ENCODE assay signal across 8 cellular contexts in the genomic region with DNA sequence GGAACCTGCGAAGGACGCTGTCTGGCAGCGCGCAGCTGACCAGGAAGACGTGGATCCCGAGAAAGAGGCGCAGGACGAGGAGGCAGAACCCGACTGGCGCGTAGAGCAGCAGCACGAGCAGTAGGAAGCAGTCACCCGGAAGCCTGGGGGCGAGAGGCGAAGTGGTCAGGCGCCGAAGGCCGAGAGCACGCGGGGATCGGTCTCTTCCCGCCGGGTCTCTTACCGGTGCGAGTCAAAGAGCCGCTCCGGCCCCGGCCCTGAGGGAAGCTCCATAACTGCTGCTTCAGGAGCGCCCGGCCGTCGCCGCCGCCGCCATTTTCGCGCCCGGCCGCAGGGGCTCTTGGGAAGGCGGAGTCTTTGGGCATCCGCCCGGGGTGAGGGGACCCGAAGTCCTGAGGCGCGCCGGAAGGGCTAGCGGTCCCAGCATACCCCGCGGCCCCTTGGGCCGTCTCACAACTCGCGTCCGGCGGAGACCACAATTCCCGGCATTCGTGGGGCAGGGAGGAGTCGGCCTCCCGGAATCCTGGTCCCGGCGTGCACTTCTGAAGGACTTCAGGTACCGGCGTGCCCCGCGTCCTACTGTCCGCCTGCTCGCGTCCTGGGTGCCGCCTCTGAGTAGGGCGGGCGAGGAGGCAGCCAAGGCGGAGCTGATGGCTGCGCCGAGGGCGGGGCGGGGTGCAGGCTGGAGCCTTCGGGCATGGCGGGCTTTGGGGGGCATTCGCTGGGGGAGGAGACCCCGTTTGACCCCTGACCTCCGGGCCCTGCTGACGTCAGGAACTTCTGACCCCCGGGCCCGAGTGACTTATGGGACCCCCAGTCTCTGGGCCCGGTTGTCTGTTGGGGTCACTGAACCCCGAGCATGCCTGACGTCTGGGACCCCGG. TPM values are rescaled to one million over a fixed set of nuclear protein-coding genes. Genes with fewer than 3 reads are reported as not detected.
DNase-seq lines count a peak whose midpoint lies in the region; ATAC-seq and TF ChIP-seq lines count a peak whose summit lies in the region.

A gene with protein sequence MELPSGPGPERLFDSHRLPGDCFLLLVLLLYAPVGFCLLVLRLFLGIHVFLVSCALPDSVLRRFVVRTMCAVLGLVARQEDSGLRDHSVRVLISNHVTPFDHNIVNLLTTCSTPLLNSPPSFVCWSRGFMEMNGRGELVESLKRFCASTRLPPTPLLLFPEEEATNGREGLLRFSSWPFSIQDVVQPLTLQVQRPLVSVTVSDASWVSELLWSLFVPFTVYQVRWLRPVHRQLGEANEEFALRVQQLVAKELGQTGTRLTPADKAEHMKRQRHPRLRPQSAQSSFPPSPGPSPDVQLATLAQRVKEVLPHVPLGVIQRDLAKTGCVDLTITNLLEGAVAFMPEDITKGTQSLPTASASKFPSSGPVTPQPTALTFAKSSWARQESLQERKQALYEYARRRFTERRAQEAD (minus strand): TSS at position 350 of the 882 bp plus-strand sequence. CDS start 77 bp downstream, at position 273.
A gene (plus strand): TSS at position 577 of the 882 bp plus-strand sequence. CDS start 74 bp downstream, at position 651.

- H3K4me1 Mint-ChIP-seq in activated T-cell treated with anti-CD3 and anti-CD28 coated beads, Interleukin-2, amount 50 U/mL, for 4 hours (ENCODE audit: low read depth), result peaks cover 42% of the 10 kb centered on the region

- intact Hi-C loops in Panc1 (cut with micrococcal nuclease; ENCODE audit: unreplicated experiment), result loop anchor here (2.0 kb wide), 1 partner anchor 47 kb away; a partner anchor contains a TSS

- peak within 1 kb of the TSS; percentile 87 to 99 for H3K4me3 ChIP-seq in Panc1 (ENCODE audit: low read depth in 2 of 2, low read length in 2 of 2)
- peak within 1 kb of the TSS; percentile 61 to 97 for H3K4me3 ChIP-seq in esophagus (ENCODE audit: low read depth in 1 of 2, low read length in 2 of 2)
- H3K4me3 ChIP-seq in muscle layer of colon (ENCODE audit: low read depth in 1 of 2, low read length in 2 of 2), result peak within 1 kb of the TSS; percentile 70 to 97

- POLR2A ChIA-PET in Panc1 (lab: Charles Lee), result interaction anchor here (0.5 to 0.6 kb wide), 3 partner anchors 8 to 96 kb away, joined by 5 to 7 read pairs (median 6); no protein-coding TSS in a partner anchor

- no peak for TF ChIP-seq CTCF in Panc1 (IDR thresholded peaks at IDR 0.05)

- H3K27ac ChIP-seq in Panc1 (ENCODE audit: low read length) (peak within 1 kb of the TSS; percentile 92), esophagus (ENCODE audit: low read depth in 2 of 2, low read length in 1 of 2) (peak within 1 kb of the TSS; percentile 92), muscle layer of colon (ENCODE audit: low read depth, low read length) (peak within 1 kb of the TSS; percentile 88)

- CTCF ChIA-PET in Panc1 (lab: Charles Lee), result interaction anchor here (0.7 to 1.0 kb wide), 2 partner anchors 25 to 58 kb away, joined by 3 to 4 read pairs; no protein-coding TSS in a partner anchor

- no peaks in the 10 kb centered on the region for H3K27me3 Mint-ChIP-seq in activated T-cell treated with anti-CD3 and anti-CD28 coated beads, Interleukin-2, amount 50 U/mL, for 4 hours (ENCODE audit: low read depth)

- peak within 1 kb of the TSS; percentile 99 for H3K4me3 Mint-ChIP-seq in activated T-cell treated with anti-CD3 and anti-CD28 coated beads, Interleukin-2, amount 50 U/mL, for 4 hours

- peak within 1 kb of the TSS; percentile 94 for H3K9ac ChIP-seq in muscle layer of colon (ENCODE audit: low read length)

- H3K4me1 ChIP-seq in Panc1 (ENCODE audit: control insufficient read depth, insufficient read depth, low read length), result peaks cover 6% of the 10 kb centered on the region
- peaks cover 4 to 12% of the 10 kb centered on the region in 2 donors for H3K4me1 ChIP-seq in esophagus (ENCODE audit: control insufficient read depth in 2 of 2, insufficient read depth in 2 of 2, low read length in 1 of 2)
- peaks cover 25% of the 10 kb centered on the region for H3K4me1 ChIP-seq in muscle layer of colon (ENCODE audit: insufficient read depth, low read length)

- peaks cover 39% of the 10 kb centered on the region for H3K36me3 Mint-ChIP-seq in activated T-cell treated with anti-CD3 and anti-CD28 coated beads, Interleukin-2, amount 50 U/mL, for 4 hours (ENCODE audit: insufficient read depth)

- WGBS in esophagus, 2 donors, result 0 to 1% methylated on average over 78 to 87 of the region's 87 CpGs

- peak; percentile 90 for DNase-seq in DMS153 treated with DMSO at 0.1 percent for 48 hours (lab: John Stamatoyannopoulos, UW; ENCODE audit: unreplicated experiment)
- DNase-seq in KG1 (lab: John Stamatoyannopoulos, UW), result peak; percentile 94
- peak; percentile 96 for DNase-seq in Panc1 (ENCODE audit: low read depth, low spot score)
- peak; percentile 78 for DNase-seq in activated T-cell treated with anti-CD3 and anti-CD28 coated beads, Interleukin-2, amount 50 U/mL, for 4 hours
- peak; percentile 81 for DNase-seq in stimulated activated CD8-positive, alpha-beta memory T cell treated with anti-CD3 and anti-CD28 coated beads, Interleukin-7, amount 100 ng/mL, for 24 hours (ENCODE audit: low read depth)

- no peaks in the 10 kb centered on the region for H3K9me3 Mint-ChIP-seq in activated T-cell treated with anti-CD3 and anti-CD28 coated beads, Interleukin-2, amount 50 U/mL, for 4 hours

- in situ Hi-C loops in Panc1 (cut with HindIII; ENCODE audit: low pct_unique_long_range_greater_than_20kb, low sequenced_read_pairs), result no loop called here

- H3K9me3 ChIP-seq in Panc1 (ENCODE audit: control insufficient read depth, insufficient read depth, low read depth, low read length) (no peaks in the 10 kb centered on the region), esophagus (ENCODE audit: control insufficient read depth in 2 of 2, insufficient read depth in 1 of 2, low read depth in 1 of 2, low read length in 1 of 2) (no peaks in the 10 kb centered on the region), muscle layer of colon (ENCODE audit: low read length) (no peaks in the 10 kb centered on the region)

- no peaks in the 10 kb centered on the region for H3K27me3 ChIP-seq in Panc1 (ENCODE audit: control insufficient read depth, insufficient read depth, low read length)
- no peaks in the 10 kb centered on the region for H3K27me3 ChIP-seq in esophagus (ENCODE audit: control insufficient read depth in 1 of 2, insufficient read depth in 2 of 2, low read length in 2 of 2)
- no peaks in the 10 kb centered on the region for H3K27me3 ChIP-seq in muscle layer of colon (ENCODE audit: control insufficient read depth in 1 of 2, insufficient read depth in 2 of 2, low read length in 2 of 2)

- BruUV-seq in Panc1 (replicated peaks; lab: Mats Ljungman, UMichigan), result no TSS peak

- peaks cover 3% of the 10 kb centered on the region for H3K36me3 ChIP-seq in Panc1 (ENCODE audit: control insufficient read depth, insufficient read depth, low read length)
- peaks cover 7 to 22% of the 10 kb centered on the region in 2 donors for H3K36me3 ChIP-seq in esophagus (ENCODE audit: control insufficient read depth in 2 of 2, insufficient read depth in 2 of 2, low read length in 1 of 2)
- peaks cover 46% of the 10 kb centered on the region for H3K36me3 ChIP-seq in muscle layer of colon (ENCODE audit: insufficient read depth, low read length)

- ATAC-seq in GM21717 (IDR thresholded peaks at IDR 0.05; ENCODE audit: unreplicated experiment) (peak; percentile 74), Panc1 (peak; percentile 96)
- ATAC-seq in activated T-cell treated with anti-CD3 and anti-CD28 coated beads, Interleukin-2, amount 50 U/mL, for 4 hours, result peak; percentile 91 to 93

RNA-seq across cellular contexts. Expression of the first gene that starts in this region (rescaled TPM):
- total RNA-seq in Panc1 (2021; ENCODE audit: unreplicated experiment), result 142 TPM
- polyA plus RNA-seq in Panc1 (2012; ENCODE audit: insufficient read length), result 145 TPM
- total RNA-seq in activated T-cell treated with anti-CD3 and anti-CD28 coated beads, Interleukin-2, amount 50 U/mL, for 4 hours, result 100 to 1,000 TPM; 200 to 204 (median 203) TPM
- 100 to 1,000 TPM; 116 to 186 TPM for polyA plus RNA-seq in esophagus

RNA-seq across cellular contexts. Expression of the second gene that starts in this region (rescaled TPM):
- 21.2 TPM for total RNA-seq in Panc1 (2021; ENCODE audit: unreplicated experiment)
- polyA plus RNA-seq in Panc1 (2012; ENCODE audit: insufficient read length), result 21.4 TPM
- 10 to 100 TPM; 46.2 to 54.6 (median 50.5) TPM for total RNA-seq in activated T-cell treated with anti-CD3 and anti-CD28 coated beads, Interleukin-2, amount 50 U/mL, for 4 hours
- 10 to 100 TPM; 15.8 to 21.0 TPM for polyA plus RNA-seq in esophagus

Comparison
In these comparisons a context has a peak if more than half of its experiments do, and no peak if none do; other contexts are left out.
1. Peak in every context shown above with its lines: DNase-seq, ATAC-seq, H3K4me3 ChIP-seq and H3K27ac ChIP-seq.